29 cellular contexts compared by ENCODE assay signal in the genomic region with DNA sequence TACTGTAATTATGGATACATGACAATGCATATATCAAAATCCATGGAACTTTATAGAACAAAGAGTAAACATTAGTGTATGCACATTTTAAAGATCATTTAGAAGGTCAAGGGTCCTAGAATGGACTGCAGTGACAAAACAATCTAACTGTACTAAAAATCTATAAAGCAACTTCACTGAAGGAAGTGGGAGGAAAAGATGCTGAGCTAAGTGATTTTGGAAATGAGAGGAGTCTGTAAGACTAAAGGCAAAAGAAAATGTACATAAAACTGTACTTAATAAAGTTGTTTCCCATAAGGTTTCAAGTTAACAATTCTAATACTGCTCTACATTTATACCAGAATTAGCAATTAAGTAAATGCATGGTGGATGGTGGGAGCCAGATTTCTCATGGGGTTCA.
"Had no signal": no experiment of that assay in that cellular context is flagged by ENCODE, and none has a peak within 500 bp of the region (broad histone marks: within the 10 kb centered on the region; RNA-seq: fewer than 3 reads in every experiment).

No MANE protein-coding gene starts in this region.

- H3K27ac Mint-ChIP-seq: activated CD4-positive, alpha-beta T cell treated with anti-CD3 and anti-CD28 coated beads, Interleukin-2, amount 10 ng/mL, durations not matched to agents 24 days and 14 days; activated CD8-positive, alpha-beta T cell treated with anti-CD3 and anti-CD28 coated beads for 36 hours; activated naive CD8-positive, alpha-beta T cell treated with anti-CD3 and anti-CD28 coated beads for 36 hours; activated T-cell treated with anti-CD3 and anti-CD28 coated beads, Interleukin-2, amount 50 U/mL, for 72 hours; activated T-helper 17 cell treated with anti-CD3 and anti-CD28 coated beads, Interleukin-2, amount 50 U/mL, for 72 hours; T-helper 2 cell treated with Interferon-gamma antibody and Interleukin-4, amounts not matched to agents 5 μg/mL and 100 μg/mL, for 36 hours had no signal

- H3K4me3 Mint-ChIP-seq: activated CD4-positive, alpha-beta T cell treated with anti-CD3 and anti-CD28 coated beads, Interleukin-2, amount 10 ng/mL, durations not matched to agents 24 days and 14 days; activated CD8-positive, alpha-beta T cell treated with anti-CD3 and anti-CD28 coated beads for 36 hours; activated naive CD8-positive, alpha-beta T cell treated with anti-CD3 and anti-CD28 coated beads for 36 hours; activated T-cell treated with anti-CD3 and anti-CD28 coated beads, Interleukin-2, amount 50 U/mL, for 72 hours; activated T-helper 17 cell treated with anti-CD3 and anti-CD28 coated beads, Interleukin-2, amount 50 U/mL, for 72 hours; T-helper 2 cell treated with Interferon-gamma antibody and Interleukin-4, amounts not matched to agents 5 μg/mL and 100 μg/mL, for 36 hours had no signal

- ATAC-seq: activated CD8-positive, alpha-beta T cell treated with anti-CD3 and anti-CD28 coated beads for 36 hours; activated T-cell treated with anti-CD3 and anti-CD28 coated beads, Interleukin-2, amount 50 U/mL, for 72 hours; activated T-helper 17 cell treated with anti-CD3 and anti-CD28 coated beads, Interleukin-2, amount 50 U/mL, for 72 hours had no signal

- H3K27ac ChIP-seq: brain microvascular endothelial cell, SJCRH30, SK-N-MC had no signal

- H3K27me3 Mint-ChIP-seq: activated CD4-positive, alpha-beta T cell treated with anti-CD3 and anti-CD28 coated beads, Interleukin-2, amount 10 ng/mL, durations not matched to agents 24 days and 14 days; activated CD8-positive, alpha-beta T cell treated with anti-CD3 and anti-CD28 coated beads for 36 hours; activated naive CD8-positive, alpha-beta T cell treated with anti-CD3 and anti-CD28 coated beads for 36 hours; activated T-helper 17 cell treated with anti-CD3 and anti-CD28 coated beads, Interleukin-2, amount 50 U/mL, for 72 hours had no signal

- H3K4me3 ChIP-seq: MG63, SJCRH30, SK-N-MC had no signal

- FAIRE-seq: TTC549 had no signal

- H3K36me3 ChIP-seq: brain microvascular endothelial cell, MG63, SJCRH30 had no signal

- H3K27me3 ChIP-seq: brain microvascular endothelial cell, MG63, SJCRH30 had no signal

- DNase-seq: activated CD4-positive, alpha-beta T cell treated with anti-CD3 and anti-CD28 coated beads, Interleukin-2, amount 10 ng/mL, durations not matched to agents 24 days and 14 days; activated CD4-positive, alpha-beta T cell treated with anti-CD3 and anti-CD28 coated beads, Interleukin-2, amount 50 U/mL, for 4 hours; activated CD8-positive, alpha-beta T cell treated with anti-CD3 and anti-CD28 coated beads for 36 hours; activated effector memory CD4-positive, alpha-beta T cell treated with anti-CD3 and anti-CD28 coated beads, Interleukin-2, amount 50 U/mL, for 16 hours; activated naive CD4-positive, alpha-beta T cell; activated naive CD4-positive, alpha-beta T cell treated with anti-CD3 and anti-CD28 coated beads, Interleukin-2, amount 50 U/mL, for 16 hours; activated naive CD8-positive, alpha-beta T cell treated with anti-CD3 and anti-CD28 coated beads for 36 hours; activated T-cell treated with anti-CD3 and anti-CD28 coated beads, Interleukin-2, amount 50 U/mL, for 1 hour; activated T-cell treated with anti-CD3 and anti-CD28 coated beads, Interleukin-2, amount 50 U/mL, for 72 hours; amniotic stem cell; aorta; brain microvascular endothelial cell; central memory CD4-positive, alpha-beta T cell; Kasumi-1; MG63; NCI-H1092; NCI-H1436 treated with DMSO at 0.1 percent for 48 hours; NCI-H1694 treated with DMSO at 0.1 percent for 48 hours; NCI-H2029; NCI-H345; NCI-H524 treated with DMSO at 0.1 percent for 48 hours; NCI-H748 treated with DMSO at 0.1 percent for 48 hours; NK-92 treated with Interleukin-12 subunit alpha and Interleukin-12 subunit beta, amount 100 ng/mL, for 24 hours; SHP77; SJCRH30 had no signal

- H3K9me3 ChIP-seq: MG63, SJCRH30 had no signal
